Comparison of ENCODE assay signal across 8 cellular contexts in the genomic region with DNA sequence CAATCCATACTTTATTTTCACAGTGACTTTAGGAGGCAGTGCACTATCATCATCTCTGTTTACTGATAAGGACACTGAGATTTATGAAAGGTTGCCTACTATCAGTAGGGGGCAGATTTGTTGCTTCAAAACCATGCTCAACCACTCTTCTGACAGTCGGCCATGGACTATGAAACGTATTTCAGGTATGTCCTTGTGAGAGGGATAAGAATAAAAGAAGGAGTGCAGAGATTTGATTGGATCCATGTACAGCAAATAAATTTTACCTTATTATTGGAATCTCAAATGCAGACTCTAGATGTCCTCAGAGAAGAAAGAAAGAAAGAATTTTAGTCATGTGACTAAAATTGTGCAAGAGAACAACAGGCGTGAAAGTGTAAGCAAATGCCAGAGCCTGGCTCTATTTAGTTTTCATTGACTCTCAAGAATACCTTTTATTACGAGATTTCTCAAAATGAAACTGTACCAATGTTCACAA.
DNase-seq lines count a peak whose midpoint lies in the region; ATAC-seq and TF ChIP-seq lines count a peak whose summit lies in the region.

No MANE protein-coding gene starts in this region.

- H3K27ac Mint-ChIP-seq in chondrocyte (ENCODE audit: unreplicated experiment): no peak overlapping the region

- no peak overlapping the region for H3K4me3 Mint-ChIP-seq in chondrocyte (ENCODE audit: unreplicated experiment)

- DNase-seq in Right ventricle myocardium inferior (ENCODE audit: missing footprints) (no peak), cardiac septum (ENCODE audit: low spot score) (no peak), HT-29 (ENCODE audit: low spot score) (peak; percentile 31), chondrocyte (ENCODE audit: low spot score) (no peak), COLO668 (lab: John Stamatoyannopoulos, UW; ENCODE audit: unreplicated experiment) (no peak)
- no peak for DNase-seq in stimulated activated CD4-positive, alpha-beta T cell treated with anti-CD3 and anti-CD28 coated beads, Interleukin-15, amount 100 ng/mL, for 24 hours

- H3K27me3 Mint-ChIP-seq in chondrocyte (ENCODE audit: low read depth): peaks cover 29% of the 10 kb centered on the region

- no peaks in the 10 kb centered on the region for H3K36me3 Mint-ChIP-seq in chondrocyte (ENCODE audit: low read depth)

- no peak overlapping the region for H3K4me3 ChIP-seq in skeletal muscle satellite cell (ENCODE audit: low read length)

- no peaks in the 10 kb centered on the region for H3K36me3 ChIP-seq in skeletal muscle satellite cell (ENCODE audit: insufficient read depth, low read length)

- no peaks in the 10 kb centered on the region for H3K9me3 Mint-ChIP-seq in chondrocyte (ENCODE audit: low read depth)

- peak; percentile 36 for TF ChIP-seq CTCF in chondrocyte (IDR thresholded peaks at IDR 0.05)

- ATAC-seq in Right ventricle myocardium inferior (peak; percentile 74), HG03045 (IDR thresholded peaks at IDR 0.05; ENCODE audit: unreplicated experiment) (no peak)

- intact Hi-C loops in Right ventricle myocardium inferior (cut with DNase I) (loop anchor here (5.0 kb wide), 1 partner anchor 41 kb away; no protein-coding TSS in a partner anchor), cardiac septum (cut with DNase I) (no loop called here)

- no peak overlapping the region for H3K9ac ChIP-seq in skeletal muscle satellite cell (ENCODE audit: low read depth, low read length)

- H3K4me1 ChIP-seq in skeletal muscle satellite cell (ENCODE audit: control insufficient read depth, insufficient read depth, low read length): peaks cover 9% of the 10 kb centered on the region

- peak overlapping the region; percentile 45 for H3K4me2 ChIP-seq in skeletal muscle satellite cell (ENCODE audit: low read length)

- no peaks in the 10 kb centered on the region for H3K27me3 ChIP-seq in skeletal muscle satellite cell (ENCODE audit: control insufficient read depth, insufficient read depth, low read length)

- peaks cover 7% of the 10 kb centered on the region for H3K4me1 Mint-ChIP-seq in chondrocyte (ENCODE audit: low read depth)

- H3K9me3 ChIP-seq in skeletal muscle satellite cell (replicated peaks; ENCODE audit: low read length): no peaks in the 10 kb centered on the region
